ENCODE assay signal across 24 cellular contexts in the genomic region with DNA sequence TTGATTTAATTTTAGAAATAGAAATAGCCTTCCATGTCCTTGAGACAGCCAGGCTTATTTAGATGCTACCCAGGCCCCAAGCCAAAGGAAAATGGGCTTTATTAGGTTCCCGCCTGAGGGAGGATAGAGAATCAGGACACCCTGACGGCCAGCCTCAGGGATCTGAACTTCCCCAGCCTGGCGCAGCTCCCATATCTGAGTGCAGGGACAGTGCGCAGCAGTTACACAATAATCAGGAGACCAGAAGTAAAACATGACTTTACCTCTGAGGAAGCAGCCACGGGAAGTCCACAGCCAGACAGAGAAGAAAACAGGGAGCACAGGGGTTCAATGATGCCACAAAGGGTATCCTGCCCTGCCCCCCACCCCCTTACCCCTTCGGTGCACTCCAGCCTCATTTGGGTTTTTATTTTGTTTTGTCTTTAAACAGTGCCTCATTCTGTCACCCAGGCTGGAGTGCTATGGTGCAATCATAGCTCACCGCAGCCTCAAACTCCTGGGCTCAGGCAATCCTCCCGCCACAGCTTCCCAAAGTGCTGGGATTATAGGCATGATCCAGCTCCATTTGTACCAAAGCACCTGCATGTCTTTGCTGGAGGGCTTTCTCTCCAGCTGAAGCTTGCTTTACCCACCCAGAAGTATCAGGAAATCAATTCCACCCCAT. TPM values are rescaled to one million over a fixed set of nuclear protein-coding genes. Genes with fewer than 3 reads are reported as not detected.
DNase-seq lines count a peak whose midpoint lies in the region; ATAC-seq and TF ChIP-seq lines count a peak whose summit lies in the region.
"Had no signal": no experiment of that assay in that cellular context is flagged by ENCODE, and none has a peak within 500 bp of the region (broad histone marks: within the 10 kb centered on the region; RNA-seq: fewer than 3 reads in every experiment).

No MANE protein-coding gene starts in this region.

- H3K4me3 Mint-ChIP-seq in activated T-cell treated with anti-CD3 and anti-CD28 coated beads, Interleukin-2, amount 50 U/mL, for 72 hours, result no peak overlapping the region
- H3K4me3 Mint-ChIP-seq: activated CD4-positive, alpha-beta memory T cell treated with anti-CD3 and anti-CD28 coated beads, Interleukin-2, amount 10 ng/mL, durations not matched to agents 7 days and 5 days; CD8-positive, alpha-beta T cell; nephron progenitor cell; T-helper 1 cell treated with Interleukin-12 subunit alpha and Interleukin-12 subunit beta and Interleukin-4 antibody, amounts not matched to agents 30 μg/mL and 1 μg/mL, for 36 hours had no signal

- peak overlapping the region; percentile 51 for H3K27ac Mint-ChIP-seq in activated T-cell treated with anti-CD3 and anti-CD28 coated beads, Interleukin-2, amount 50 U/mL, for 72 hours
- H3K27ac Mint-ChIP-seq: activated CD4-positive, alpha-beta memory T cell treated with anti-CD3 and anti-CD28 coated beads, Interleukin-2, amount 10 ng/mL, durations not matched to agents 7 days and 5 days; CD8-positive, alpha-beta T cell; nephron progenitor cell; T-helper 1 cell treated with Interleukin-12 subunit alpha and Interleukin-12 subunit beta and Interleukin-4 antibody, amounts not matched to agents 30 μg/mL and 1 μg/mL, for 36 hours had no signal

- TF ChIP-seq CTCF in right lobe of liver (IDR thresholded peaks at IDR 0.05) (no peak), transverse colon (IDR thresholded peaks at IDR 0.05) (no peak)

- TF ChIP-seq POLR2A in right lobe of liver (IDR thresholded peaks at IDR 0.05) (no peak), transverse colon (IDR thresholded peaks at IDR 0.05) (no peak)

- no peak for TF ChIP-seq EP300 in transverse colon (IDR thresholded peaks at IDR 0.05; ENCODE audit: low read depth)

- no peaks in the 10 kb centered on the region for H3K4me1 Mint-ChIP-seq in activated T-cell treated with anti-CD3 and anti-CD28 coated beads, Interleukin-2, amount 50 U/mL, for 72 hours (ENCODE audit: low read depth)

- ATAC-seq in activated T-cell treated with anti-CD3 and anti-CD28 coated beads, Interleukin-2, amount 50 U/mL, for 72 hours (replicated peaks in 1 of 2), result no peak
- ATAC-seq in Right ventricle myocardium superior (ENCODE audit: poor library complexity), result peak; percentile 75
- ATAC-seq in right lobe of liver, result peak; percentile 86 to 96 (median 94)
- no peak for ATAC-seq in HG02610 (IDR thresholded peaks at IDR 0.05; ENCODE audit: unreplicated experiment)
- ATAC-seq: CD8-positive, alpha-beta T cell had no signal

- no peaks in the 10 kb centered on the region for H3K4me1 ChIP-seq in right lobe of liver
- H3K4me1 ChIP-seq in transverse colon, result no peaks in the 10 kb centered on the region
- H3K4me1 ChIP-seq: pancreas, suprapubic skin, vagina had no signal

- H3K9me3 ChIP-seq in right lobe of liver, result no peaks in the 10 kb centered on the region
- no peaks in the 10 kb centered on the region for H3K9me3 ChIP-seq in transverse colon
- H3K9me3 ChIP-seq: pancreas, suprapubic skin, vagina had no signal

- no peaks in the 10 kb centered on the region for H3K9me3 Mint-ChIP-seq in activated T-cell treated with anti-CD3 and anti-CD28 coated beads, Interleukin-2, amount 50 U/mL, for 72 hours
- H3K9me3 Mint-ChIP-seq: activated CD4-positive, alpha-beta memory T cell treated with anti-CD3 and anti-CD28 coated beads, Interleukin-2, amount 10 ng/mL, durations not matched to agents 7 days and 5 days; CD8-positive, alpha-beta T cell; nephron progenitor cell had no signal

- WGBS in right lobe of liver (ENCODE audit: insufficient coverage, low coverage, low lambda C conversion rate, missing lambda C conversion rate), result 43% methylated on average over 3 of the region's 8 CpGs
- WGBS in transverse colon (ENCODE audit: low coverage in 1 of 2), 2 donors, result 85% methylated on average over 8 of the region's 8 CpGs; no CpG with 5 or more reads in 1 of the 2 donors

- no peaks in the 10 kb centered on the region for H3K27me3 Mint-ChIP-seq in activated T-cell treated with anti-CD3 and anti-CD28 coated beads, Interleukin-2, amount 50 U/mL, for 72 hours (ENCODE audit: low read depth)
- H3K27me3 Mint-ChIP-seq: activated CD4-positive, alpha-beta memory T cell treated with anti-CD3 and anti-CD28 coated beads, Interleukin-2, amount 10 ng/mL, durations not matched to agents 7 days and 5 days had no signal

- H3K27me3 ChIP-seq in right lobe of liver, result no peaks in the 10 kb centered on the region
- no peaks in the 10 kb centered on the region for H3K27me3 ChIP-seq in transverse colon
- H3K27me3 ChIP-seq: pancreas, suprapubic skin, vagina had no signal

- no peaks in the 10 kb centered on the region for H3K36me3 Mint-ChIP-seq in activated T-cell treated with anti-CD3 and anti-CD28 coated beads, Interleukin-2, amount 50 U/mL, for 72 hours (ENCODE audit: insufficient read depth in 2 of 2)
- H3K36me3 Mint-ChIP-seq: CD8-positive, alpha-beta T cell had no signal

- intact Hi-C loops in Right ventricle myocardium superior (cut with DNase I) (no loop called here), right lobe of liver (cut with DNase I) (no loop called here), transverse colon (cut with DNase I; ENCODE audit: low total_unique reads) (no loop called here)

- H3K4me3 ChIP-seq in right lobe of liver (no peak overlapping the region), transverse colon (no peak overlapping the region)
- H3K4me3 ChIP-seq: lung, pancreas, suprapubic skin, vagina had no signal

- in situ Hi-C loops in transverse colon (cut with MboI; ENCODE audit: low pct_ligation_motif_present in 1 of 4, low pct_unique_long_range_greater_than_20kb in 1 of 4, low sequenced_read_pairs in 3 of 4), result no loop called here

- no peak for DNase-seq in activated T-cell treated with anti-CD3 and anti-CD28 coated beads, Interleukin-2, amount 50 U/mL, for 72 hours
- DNase-seq in activated T-cell treated with anti-CD3 and anti-CD28 coated beads for 4 hours, result no peak
- peak; percentile 78 for DNase-seq in Right ventricle myocardium superior
- DNase-seq in right lobe of liver, result peak; percentile 52 to 78 (median 69)
- DNase-seq in transverse colon, result peak; percentile 17
- no peak for DNase-seq in cerebellar cortex (ENCODE audit: low spot score)
- no peak for DNase-seq in central memory CD4-positive, alpha-beta T cell
- DNase-seq: activated CD4-positive, alpha-beta memory T cell treated with anti-CD3 and anti-CD28 coated beads, Interleukin-2, amount 10 ng/mL, durations not matched to agents 7 days and 5 days; activated CD4-positive, alpha-beta T cell treated with anti-CD3 and anti-CD28 coated beads for 1 hour; CD8-positive, alpha-beta T cell; islet precursor cell; NCI-H1436; NCI-H345; NCI-H748 treated with DMSO at 0.1 percent for 48 hours; nephron progenitor cell; pancreas; RPMI8226; stimulated activated naive CD4-positive, alpha-beta T cell had no signal

- H3K27ac ChIP-seq in right lobe of liver, result no peak overlapping the region
- no peak overlapping the region for H3K27ac ChIP-seq in transverse colon
- H3K27ac ChIP-seq: pancreas, suprapubic skin, vagina had no signal

- H3K36me3 ChIP-seq in right lobe of liver (no peaks in the 10 kb centered on the region), transverse colon (no peaks in the 10 kb centered on the region)
- H3K36me3 ChIP-seq: pancreas, suprapubic skin, vagina had no signal

RNA-seq across cellular contexts. Expression of a gene that starts 21.8 kb away (rescaled TPM):
- 10 to 100 TPM; 48.0 to 57.2 TPM for total RNA-seq in activated T-cell treated with anti-CD3 and anti-CD28 coated beads, Interleukin-2, amount 50 U/mL, for 72 hours
- total RNA-seq in Right ventricle myocardium superior, result 1.9 TPM
- 1 to 10 TPM in 2 of 6 experiments, under 1 TPM in 4; 0.18 to 4.8 (median 0.76) TPM for total RNA-seq in right lobe of liver
- total RNA-seq in transverse colon, result 1 to 10 TPM in 2 of 4 donors, under 1 TPM in 1, not detected in 1; 0.60 to 4.9 (median 2.7) TPM

RNA-seq across cellular contexts. Expression of a gene that starts 22.3 kb away (rescaled TPM):
- 10 to 100 TPM; 68.0 to 77.4 TPM for total RNA-seq in activated T-cell treated with anti-CD3 and anti-CD28 coated beads, Interleukin-2, amount 50 U/mL, for 72 hours
- total RNA-seq in Right ventricle myocardium superior (89.0 TPM), right lobe of liver (10 to 100 TPM; 18.0 to 36.5 (median 28.9) TPM), transverse colon (100 to 1,000 TPM in 1 of 4 donors, 10 to 100 TPM in 3; 63.2 to 102 (median 72.1) TPM)

RNA-seq across cellular contexts. Expression of a gene that starts 36.9 kb away (rescaled TPM):
- 1 to 10 TPM in 1 of 2 donors, under 1 TPM in 1; 0.81 to 1.7 TPM for total RNA-seq in activated T-cell treated with anti-CD3 and anti-CD28 coated beads, Interleukin-2, amount 50 U/mL, for 72 hours
- 304 TPM for total RNA-seq in Right ventricle myocardium superior
- under 1 TPM; 0.06 to 0.44 (median 0.23) TPM for total RNA-seq in right lobe of liver
- not detected for total RNA-seq in transverse colon
- total RNA-seq: CD8-positive, alpha-beta T cell; endothelial cell of umbilical vein had no signal

Comparison
In these comparisons a context has a peak if more than half of its experiments do, and no peak if none do; other contexts are left out.
1. ATAC-seq: peak in Right ventricle myocardium superior (single experiment) and right lobe of liver (4 of 4); none in activated T-cell treated with anti-CD3 and anti-CD28 coated beads, Interleukin-2, amount 50 U/mL, for 72 hours (0 of 2) and HG02610 (single experiment).
2. DNase-seq: peak in Right ventricle myocardium superior (single experiment), right lobe of liver (3 of 3) and transverse colon (single experiment); none in activated T-cell treated with anti-CD3 and anti-CD28 coated beads, Interleukin-2, amount 50 U/mL, for 72 hours (0 of 2), activated T-cell treated with anti-CD3 and anti-CD28 coated beads for 4 hours (single experiment), cerebellar cortex (single experiment) and central memory CD4-positive, alpha-beta T cell (single experiment).
3. RNA of a gene that starts 21.8 kb away (total RNA-seq): 48.0 to 57.2 TPM in activated T-cell treated with anti-CD3 and anti-CD28 coated beads, Interleukin-2, amount 50 U/mL, for 72 hours; 0.60 to 4.9 TPM in transverse colon, 1.9 TPM in Right ventricle myocardium superior (single experiment) and 0.18 to 4.8 TPM in right lobe of liver; every median in the first group is over 4 times any median in the second.
4. RNA of a gene that starts 36.9 kb away (total RNA-seq): 304 TPM in Right ventricle myocardium superior (single experiment); 0.81 to 1.7 TPM in activated T-cell treated with anti-CD3 and anti-CD28 coated beads, Interleukin-2, amount 50 U/mL, for 72 hours, 0.06 to 0.44 TPM in right lobe of liver and not detected in transverse colon; every median in the first group is over 100 times any median in the second.